ENCODE assay signal across 16 cellular contexts in genomic region chr5:3417376-3417943, GRCh38.
"Had no signal": no experiment of that assay in that cellular context is flagged by ENCODE, and none has a peak within 500 bp of the region (broad histone marks: within the 10 kb centered on the region; RNA-seq: fewer than 3 reads in every experiment).

No MANE protein-coding gene starts in this region.

- H3K27me3 ChIP-seq: breast epithelium, esophagus squamous epithelium, pancreas had no signal

- H3K9me3 ChIP-seq: breast epithelium, esophagus squamous epithelium, pancreas had no signal

- FAIRE-seq: keratinocyte, pancreas, urothelium cell line had no signal

- H3K27me3 Mint-ChIP-seq: activated CD8-positive, alpha-beta memory T cell treated with anti-CD3 and anti-CD28 coated beads, Interleukin-2, amount 10 ng/mL, durations not matched to agents 7 days and 5 days; activated naive CD8-positive, alpha-beta T cell treated with anti-CD3 and anti-CD28 coated beads, Interleukin-2, amount 10 ng/mL, durations not matched to agents 7 days and 5 days had no signal

- H3K4me1 ChIP-seq: breast epithelium, esophagus squamous epithelium, pancreas had no signal

- H3K27ac ChIP-seq: breast epithelium, dorsolateral prefrontal cortex, esophagus squamous epithelium, pancreas, skin epidermis had no signal

- H3K4me3 ChIP-seq: breast epithelium, dorsolateral prefrontal cortex, esophagus squamous epithelium, pancreas, skin epidermis had no signal

- H3K27ac Mint-ChIP-seq: activated CD8-positive, alpha-beta memory T cell treated with anti-CD3 and anti-CD28 coated beads, Interleukin-2, amount 10 ng/mL, durations not matched to agents 7 days and 5 days; activated naive CD8-positive, alpha-beta T cell treated with anti-CD3 and anti-CD28 coated beads, Interleukin-2, amount 10 ng/mL, durations not matched to agents 7 days and 5 days; T-helper 2 cell treated with Interferon-gamma antibody and Interleukin-4, amounts not matched to agents 5 μg/mL and 100 μg/mL, for 36 hours had no signal

- H3K36me3 Mint-ChIP-seq: activated CD8-positive, alpha-beta memory T cell treated with anti-CD3 and anti-CD28 coated beads, Interleukin-2, amount 10 ng/mL, durations not matched to agents 7 days and 5 days; activated naive CD8-positive, alpha-beta T cell treated with anti-CD3 and anti-CD28 coated beads, Interleukin-2, amount 10 ng/mL, durations not matched to agents 7 days and 5 days had no signal

- H3K4me3 Mint-ChIP-seq: activated CD8-positive, alpha-beta memory T cell treated with anti-CD3 and anti-CD28 coated beads, Interleukin-2, amount 10 ng/mL, durations not matched to agents 7 days and 5 days; activated naive CD8-positive, alpha-beta T cell treated with anti-CD3 and anti-CD28 coated beads, Interleukin-2, amount 10 ng/mL, durations not matched to agents 7 days and 5 days; T-helper 2 cell treated with Interferon-gamma antibody and Interleukin-4, amounts not matched to agents 5 μg/mL and 100 μg/mL, for 36 hours had no signal

- DNase-seq: activated CD4-positive, alpha-beta T cell treated with anti-CD3 and anti-CD28 coated beads for 1 hour; activated CD4-positive, alpha-beta T cell treated with anti-CD3 and anti-CD28 coated beads, Interleukin-2, amount 50 U/mL, for 48 hours; activated CD8-positive, alpha-beta memory T cell treated with anti-CD3 and anti-CD28 coated beads, Interleukin-2, amount 10 ng/mL, durations not matched to agents 7 days and 5 days; activated naive CD8-positive, alpha-beta T cell treated with anti-CD3 and anti-CD28 coated beads, Interleukin-2, amount 10 ng/mL, durations not matched to agents 7 days and 5 days; activated T-cell treated with anti-CD3 and anti-CD28 coated beads, Interleukin-2, amount 50 U/mL, for 48 hours; anterior cingulate cortex; dorsolateral prefrontal cortex; esophagus squamous epithelium; foreskin fibroblast; pancreas; stimulated activated CD4-positive, alpha-beta T cell treated with anti-CD3 and anti-CD28 coated beads, Interleukin-4, amount 100 ng/mL, for 4 hours had no signal

- H3K4me1 Mint-ChIP-seq: activated CD8-positive, alpha-beta memory T cell treated with anti-CD3 and anti-CD28 coated beads, Interleukin-2, amount 10 ng/mL, durations not matched to agents 7 days and 5 days; activated naive CD8-positive, alpha-beta T cell treated with anti-CD3 and anti-CD28 coated beads, Interleukin-2, amount 10 ng/mL, durations not matched to agents 7 days and 5 days had no signal

- ATAC-seq: activated CD8-positive, alpha-beta memory T cell treated with anti-CD3 and anti-CD28 coated beads, Interleukin-2, amount 10 ng/mL, durations not matched to agents 7 days and 5 days; pancreas had no signal

- H3K36me3 ChIP-seq: breast epithelium, esophagus squamous epithelium, pancreas had no signal
